In genomic region chr5:94992325-94992724, GRCh38 we compare ENCODE assay signal across 21 cellular contexts.
DNase-seq lines count a peak whose midpoint lies in the region; ATAC-seq lines count a peak whose summit lies in the region.
"Had no signal": no experiment of that assay in that cellular context is flagged by ENCODE, and none has a peak within 500 bp of the region (broad histone marks: within the 10 kb centered on the region; RNA-seq: fewer than 3 reads in every experiment).

No MANE protein-coding gene starts in this region.

- no peaks in the 10 kb centered on the region for H3K36me3 ChIP-seq in SJCRH30
- H3K36me3 ChIP-seq: transverse colon had no signal

- no peak overlapping the region for H3K4me3 Mint-ChIP-seq in stimulated activated naive B cell treated with anti-CD40 and anti-IgM and Interleukin-4, amounts not matched to agents 10 μg/mL and 1 μg/mL and 100 μg/mL, for 72 hours
- H3K4me3 Mint-ChIP-seq: activated naive CD4-positive, alpha-beta T cell treated with anti-CD3 and anti-CD28 coated beads for 36 hours; naive B cell; T-helper 1 cell treated with Interleukin-12 subunit alpha and Interleukin-12 subunit beta and Interleukin-4 antibody, amounts not matched to agents 30 μg/mL and 1 μg/mL, for 36 hours had no signal

- no peak overlapping the region for H3K27ac ChIP-seq in SJCRH30
- H3K27ac ChIP-seq: 22Rv1, transverse colon had no signal

- H3K4me3 ChIP-seq in SJCRH30 = no peak overlapping the region
- H3K4me3 ChIP-seq: K562, lung, smooth muscle cell, transverse colon had no signal

- H3K4me1 Mint-ChIP-seq in stimulated activated naive B cell treated with anti-CD40 and anti-IgM and Interleukin-4, amounts not matched to agents 10 μg/mL and 1 μg/mL and 100 μg/mL, for 72 hours = peaks cover 0 to 7% of the 10 kb centered on the region in 2 donors
- H3K4me1 Mint-ChIP-seq: naive B cell had no signal

- DNase-seq in DMS 273 (lab: John Stamatoyannopoulos, UW; ENCODE audit: unreplicated experiment) = peak; percentile 14
- DNase-seq in DMS 273 treated with DMSO at 0.1 percent for 48 hours (lab: John Stamatoyannopoulos, UW) = no peak
- no peak for DNase-seq in stimulated activated naive B cell treated with anti-CD40 and anti-IgM and Interleukin-4, amounts not matched to agents 10 μg/mL and 1 μg/mL and 100 μg/mL, for 72 hours
- no peak for DNase-seq in NCI-H2196 (lab: John Stamatoyannopoulos, UW; ENCODE audit: unreplicated experiment)
- no peak for DNase-seq in SJCRH30
- DNase-seq: activated CD4-positive, CD25-positive, alpha-beta regulatory T cell treated with anti-CD3 and anti-CD28 coated beads, Interleukin-2, amount 50 U/mL, for 72 hours; activated naive CD4-positive, alpha-beta T cell treated with anti-CD3 and anti-CD28 coated beads for 36 hours; dermis blood vessel endothelial cell; erythroblast; naive B cell; NCI-H1048; stimulated activated naive CD4-positive, alpha-beta T cell; transverse colon had no signal

- peak; percentile 72 for ATAC-seq in GM21786 (IDR thresholded peaks at IDR 0.05; ENCODE audit: unreplicated experiment)
- peak; percentile 81 for ATAC-seq in HG03354 (IDR thresholded peaks at IDR 0.05; ENCODE audit: poor library complexity, severe bottlenecking, unreplicated experiment)
- peak; percentile 34 to 47 for ATAC-seq in stimulated activated naive B cell treated with anti-CD40 and anti-IgM and Interleukin-4, amounts not matched to agents 10 μg/mL and 1 μg/mL and 100 μg/mL, for 72 hours (replicated peaks)
- no peak for ATAC-seq in GM18520 (IDR thresholded peaks at IDR 0.05; ENCODE audit: unreplicated experiment)
- ATAC-seq: K562 had no signal

- H3K9me3 Mint-ChIP-seq in stimulated activated naive B cell treated with anti-CD40 and anti-IgM and Interleukin-4, amounts not matched to agents 10 μg/mL and 1 μg/mL and 100 μg/mL, for 72 hours = no peaks in the 10 kb centered on the region
- H3K9me3 Mint-ChIP-seq: activated naive CD4-positive, alpha-beta T cell treated with anti-CD3 and anti-CD28 coated beads for 36 hours; naive B cell; T-helper 1 cell treated with Interleukin-12 subunit alpha and Interleukin-12 subunit beta and Interleukin-4 antibody, amounts not matched to agents 30 μg/mL and 1 μg/mL, for 36 hours had no signal

- H3K4me1 ChIP-seq in SJCRH30 = peaks cover 12% of the 10 kb centered on the region
- H3K4me1 ChIP-seq: transverse colon had no signal

- H3K27ac Mint-ChIP-seq in stimulated activated naive B cell treated with anti-CD40 and anti-IgM and Interleukin-4, amounts not matched to agents 10 μg/mL and 1 μg/mL and 100 μg/mL, for 72 hours = no peak overlapping the region
- H3K27ac Mint-ChIP-seq: activated naive CD4-positive, alpha-beta T cell treated with anti-CD3 and anti-CD28 coated beads for 36 hours; naive B cell; T-helper 1 cell treated with Interleukin-12 subunit alpha and Interleukin-12 subunit beta and Interleukin-4 antibody, amounts not matched to agents 30 μg/mL and 1 μg/mL, for 36 hours had no signal

- H3K36me3 Mint-ChIP-seq in stimulated activated naive B cell treated with anti-CD40 and anti-IgM and Interleukin-4, amounts not matched to agents 10 μg/mL and 1 μg/mL and 100 μg/mL, for 72 hours = no peaks in the 10 kb centered on the region
- H3K36me3 Mint-ChIP-seq: naive B cell had no signal

- no peaks in the 10 kb centered on the region for H3K27me3 Mint-ChIP-seq in stimulated activated naive B cell treated with anti-CD40 and anti-IgM and Interleukin-4, amounts not matched to agents 10 μg/mL and 1 μg/mL and 100 μg/mL, for 72 hours
- H3K27me3 Mint-ChIP-seq: naive B cell had no signal

- H3K27me3 ChIP-seq in SJCRH30 = no peaks in the 10 kb centered on the region
- H3K27me3 ChIP-seq: transverse colon had no signal

- H3K9me3 ChIP-seq in SJCRH30 (replicated peaks) = no peaks in the 10 kb centered on the region
- H3K9me3 ChIP-seq: transverse colon had no signal
